24 cellular contexts compared by ENCODE assay signal in the genomic region with DNA sequence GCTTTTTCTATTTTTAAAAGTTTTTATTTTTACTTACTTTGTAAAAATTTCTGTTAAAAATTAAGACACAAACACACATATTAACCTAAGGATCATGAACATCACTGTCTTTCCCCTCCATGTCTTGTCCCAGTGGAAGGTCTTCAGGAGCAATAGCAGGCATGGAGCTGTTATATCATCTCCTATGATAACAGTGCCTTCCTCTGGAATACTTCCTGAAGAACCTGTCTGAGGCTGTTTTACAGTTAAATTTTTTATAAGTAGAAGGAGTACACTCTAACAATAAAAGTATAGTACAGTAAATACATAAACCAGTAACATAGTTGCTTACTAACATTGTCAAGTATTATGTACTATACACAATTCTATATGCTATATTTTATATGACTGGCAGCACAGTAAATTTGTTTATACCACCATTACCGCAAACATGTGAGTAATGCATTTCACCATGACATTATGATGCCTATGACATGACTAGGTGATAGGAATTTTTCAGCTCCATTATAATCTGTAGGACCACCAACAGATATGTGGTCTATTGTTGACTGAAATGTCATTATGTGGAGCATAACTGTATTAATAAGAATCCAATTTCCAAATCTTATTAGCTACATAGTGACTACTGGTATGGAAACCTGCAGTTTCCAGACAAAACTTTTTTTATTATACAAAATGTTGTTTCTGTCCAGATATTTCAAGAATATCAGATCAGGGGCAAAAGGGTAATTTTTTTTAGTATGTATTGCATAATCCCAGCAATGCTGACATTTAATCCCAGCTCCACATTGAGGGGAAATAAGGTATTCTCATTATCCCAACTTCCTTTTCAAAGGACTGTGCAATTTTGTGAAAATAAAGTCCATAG.
DNase-seq lines count a peak whose midpoint lies in the region; ATAC-seq and TF ChIP-seq lines count a peak whose summit lies in the region.
"Had no signal": no experiment of that assay in that cellular context is flagged by ENCODE, and none has a peak within 500 bp of the region (broad histone marks: within the 10 kb centered on the region; RNA-seq: fewer than 3 reads in every experiment).

No MANE protein-coding gene starts in this region.

- H4K20me1 ChIP-seq in PC-3 (ENCODE audit: low read length) = no peaks in the 10 kb centered on the region

- ATAC-seq in PC-3 = peak; percentile 56
- ATAC-seq: effector memory CD8-positive, alpha-beta T cell; psoas muscle had no signal

- intact Hi-C loops in PC-3 (cut with micrococcal nuclease) (loop anchor here (1.0 to 10.0 kb wide), 9 partner anchors 175 to 1735 kb away; a partner anchor contains a TSS), A673 (cut with micrococcal nuclease; ENCODE audit: unreplicated experiment) (loop anchor here (2.0 to 10.0 kb wide), 5 partner anchors 341 to 1625 kb away; a partner anchor contains a TSS)

- H2AFZ ChIP-seq in PC-3 (ENCODE audit: low read length) = no peak overlapping the region

- H3K27ac ChIP-seq in PC-3 (ENCODE audit: low read length) = peak overlapping the region; percentile 38
- H3K27ac ChIP-seq in brain microvascular endothelial cell = no peak overlapping the region
- H3K27ac ChIP-seq in A673 (ENCODE audit: low read depth, low read length, poor library complexity, severe bottlenecking) = no peak overlapping the region
- H3K27ac ChIP-seq: colonic mucosa, lower lobe of right lung, psoas muscle had no signal

- H3K9me3 ChIP-seq in PC-3 (ENCODE audit: low read length) = no peaks in the 10 kb centered on the region
- H3K9me3 ChIP-seq in A673 (ENCODE audit: low read depth, low read length, poor library complexity, severe bottlenecking) = peaks cover 5% of the 10 kb centered on the region
- H3K9me3 ChIP-seq: colonic mucosa, lower lobe of right lung, psoas muscle had no signal

- no peaks in the 10 kb centered on the region for H3F3A ChIP-seq in PC-3 (ENCODE audit: low read length, unreplicated experiment)

- no peaks in the 10 kb centered on the region for H3K9me2 ChIP-seq in PC-3 (replicated peaks; ENCODE audit: low read length)

- BruUV-seq in PC-3 (replicated peaks; lab: Mats Ljungman, UMichigan) (no TSS peak), A673 (replicated peaks; lab: Mats Ljungman, UMichigan) (no TSS peak)

- CTCF ChIA-PET in PC-3 (lab: Charles Lee) = interaction anchor here (0.5 to 2.0 kb wide), 5 partner anchors 227 to 1048 kb away, joined by 3 to 6 read pairs (median 6); no protein-coding TSS in a partner anchor
- CTCF ChIA-PET in A673 (lab: Charles Lee) = interaction anchor here (0.7 to 1.3 kb wide), 3 partner anchors 337 to 341 kb away, joined by 3 to 4 read pairs (median 3); a partner anchor contains a TSS

- no peaks in the 10 kb centered on the region for H3K36me3 ChIP-seq in PC-3 (ENCODE audit: low read depth, low read length)
- H3K36me3 ChIP-seq in brain microvascular endothelial cell (replicated peaks) = no peaks in the 10 kb centered on the region
- no peaks in the 10 kb centered on the region for H3K36me3 ChIP-seq in A673 (ENCODE audit: insufficient read depth, low read length, poor library complexity, severe bottlenecking)
- H3K36me3 ChIP-seq: colonic mucosa, lower lobe of right lung, MG63, transverse colon had no signal

- TF ChIP-seq CTCF in PC-3 (conservative IDR thresholded peaks at IDR 0.05; ENCODE audit: low read depth, low read length) = no peak
- TF ChIP-seq CTCF in epithelial cell of esophagus (IDR thresholded peaks at IDR 0.05; ENCODE audit: insufficient read depth, low read depth, low read length, missing control alignments) = no peak
- TF ChIP-seq CTCF in brain microvascular endothelial cell (IDR thresholded peaks at IDR 0.05; ENCODE audit: low read depth, low read length, missing control alignments) = no peak
- no peak for TF ChIP-seq CTCF in A673 (conservative IDR thresholded peaks at IDR 0.05; ENCODE audit: low read depth, low read length)

- H3K9ac ChIP-seq in PC-3 (ENCODE audit: low read length) = no peak overlapping the region

- peaks cover 29% of the 10 kb centered on the region for H3K4me1 ChIP-seq in PC-3 (ENCODE audit: insufficient read depth, low read length)
- peaks cover 9% of the 10 kb centered on the region for H3K4me1 ChIP-seq in A673 (ENCODE audit: insufficient read depth, low read length, poor library complexity, severe bottlenecking)
- H3K4me1 ChIP-seq: colonic mucosa, lower lobe of right lung had no signal

- in situ Hi-C loops in brain microvascular endothelial cell (cut with HindIII; ENCODE audit: low pct_ligation_motif_present, low sequenced_read_pairs) = no loop called here

- H3K27me3 ChIP-seq in PC-3 (ENCODE audit: low read length) (no peaks in the 10 kb centered on the region), brain microvascular endothelial cell (replicated peaks) (no peaks in the 10 kb centered on the region), A673 (replicated peaks; ENCODE audit: insufficient read depth, low read depth, low read length, poor library complexity) (no peaks in the 10 kb centered on the region)
- H3K27me3 ChIP-seq: colonic mucosa, MG63, transverse colon had no signal

- H3K4me2 ChIP-seq in PC-3 (ENCODE audit: low read length) = peak overlapping the region; percentile 55

- POLR2A ChIA-PET in PC-3 (lab: Charles Lee; ENCODE audit: unreplicated experiment) = interaction anchor here (0.5 kb wide), 1 partner anchor 577 kb away, joined by 3 read pairs; no protein-coding TSS in a partner anchor
- POLR2A ChIA-PET in A673 (lab: Charles Lee; ENCODE audit: low non-redundant PET) = interaction anchor here (0.6 kb wide), 1 partner anchor 20 kb away, joined by 3 read pairs; no protein-coding TSS in a partner anchor

- no peak overlapping the region for H3K4me3 ChIP-seq in PC-3 (ENCODE audit: low read length)
- no peak overlapping the region for H3K4me3 ChIP-seq in epithelial cell of esophagus (ENCODE audit: low read length)
- no peak overlapping the region for H3K4me3 ChIP-seq in brain microvascular endothelial cell (ENCODE audit: low read depth, low read length)
- H3K4me3 ChIP-seq in A673 (ENCODE audit: low read depth, low read length, poor library complexity, severe bottlenecking) = no peak overlapping the region
- H3K4me3 ChIP-seq: colonic mucosa, lower lobe of right lung, MG63, psoas muscle, transverse colon had no signal

- H3K79me2 ChIP-seq in PC-3 (ENCODE audit: low read length) = no peaks in the 10 kb centered on the region

- peak; percentile 89 for DNase-seq in ELR (ENCODE audit: low read depth)
- peak; percentile 67 for DNase-seq in PC-3
- DNase-seq in epithelial cell of esophagus (ENCODE audit: low read depth) = peak; percentile 27
- peak; percentile 38 for DNase-seq in renal cortical epithelial cell (ENCODE audit: low read depth)
- no peak for DNase-seq in nucleus accumbens (lab: John Stamatoyannopoulos, UW)
- no peak for DNase-seq in brain microvascular endothelial cell
- no peak for DNase-seq in A673 (ENCODE audit: low spot score)
- DNase-seq: activated CD4-positive, alpha-beta T cell treated with anti-CD3 and anti-CD28 coated beads for 48 hours; activated T-cell treated with anti-CD3 and anti-CD28 coated beads, Interleukin-2, amount 50 U/mL, for 24 hours; CD8-positive, alpha-beta memory T cell; colonic mucosa; DMS53; effector memory CD8-positive, alpha-beta T cell; lower lobe of right lung; MG63; NCI-H1417; NCI-H2107; OCI-M1; psoas muscle; SIG-M5; small intestine; stimulated activated CD4-positive, alpha-beta T cell treated with anti-CD3 and anti-CD28 coated beads, Interleukin-1b, Interleukin-23, amount 100 ng/mL, for 48 hours; T-helper 1 cell; transverse colon had no signal

Comparison
In these comparisons a context has a peak if more than half of its experiments do, and no peak if none do; other contexts are left out.
1. DNase-seq: peak in ELR (single experiment), PC-3 (single experiment), epithelial cell of esophagus (single experiment) and renal cortical epithelial cell (single experiment); none in nucleus accumbens (0 of 56), brain microvascular endothelial cell (single experiment) and A673 (single experiment).